ENCODE assay signal across 21 cellular contexts in the genomic region with DNA sequence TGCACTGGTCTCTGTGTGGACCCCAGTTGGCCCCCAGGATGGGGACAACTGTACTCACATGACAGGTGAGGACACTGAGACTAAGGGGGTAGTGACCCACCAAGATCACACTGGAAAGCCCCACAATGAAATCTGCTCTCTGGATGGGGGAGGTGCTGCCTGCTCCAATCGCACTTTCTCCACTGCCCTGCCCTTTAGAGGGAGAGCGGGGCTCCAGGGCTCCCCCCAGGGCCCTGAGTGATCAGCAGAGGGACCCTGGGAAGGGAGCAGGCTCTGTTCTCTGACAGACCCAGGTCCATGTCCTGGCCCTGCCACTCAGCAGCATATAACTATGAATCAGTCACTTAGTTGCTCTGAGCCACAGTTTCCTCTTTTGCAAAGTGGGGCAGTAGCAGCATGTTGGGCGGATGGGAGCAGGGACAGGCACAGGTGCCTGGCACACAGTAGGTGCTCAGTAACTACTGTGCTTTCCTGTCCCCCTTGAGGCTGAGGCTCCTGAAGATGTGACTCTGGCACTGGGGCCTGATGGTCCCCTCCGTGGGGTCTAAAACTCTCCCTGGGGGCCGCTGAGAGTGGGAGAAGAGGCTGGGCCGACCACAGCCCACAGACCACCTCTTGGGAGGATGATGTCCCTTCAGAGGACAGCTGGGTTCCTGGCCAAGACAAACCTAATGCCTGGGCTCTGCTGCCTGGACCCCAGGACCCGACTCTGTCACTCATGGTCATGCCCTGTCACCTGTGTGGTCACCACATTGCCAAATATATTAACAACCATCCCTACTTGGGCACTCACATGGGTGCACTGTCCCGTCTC.
"Had no signal": no experiment of that assay in that cellular context is flagged by ENCODE, and none has a peak within 500 bp of the region (broad histone marks: within the 10 kb centered on the region; RNA-seq: fewer than 3 reads in every experiment).

No MANE protein-coding gene starts in this region.

- H3K27ac Mint-ChIP-seq: activated CD4-positive, alpha-beta memory T cell treated with anti-CD3 and anti-CD28 coated beads for 36 hours; activated CD4-positive, alpha-beta T cell treated with anti-CD3 and anti-CD28 coated beads, Interleukin-2, amount 10 ng/mL, durations not matched to agents 24 days and 14 days; activated naive CD8-positive, alpha-beta T cell; activated T-cell treated with anti-CD3 and anti-CD28 coated beads, Interleukin-2, amount 50 U/mL, for 24 hours; activated T-helper 17 cell treated with anti-CD3 and anti-CD28 coated beads, Interleukin-2, amount 50 U/mL, for 72 hours; mesothelial cell of epicardium; naive B cell; stimulated activated naive CD8-positive, alpha-beta T cell treated with anti-CD3 and anti-CD28 coated beads, Interleukin-15, Interleukin-2, amounts not matched to agents 100 ng/mL and 50 ng/mL, for 24 hours; type B pancreatic cell had no signal

- H3K4me1 Mint-ChIP-seq: activated CD4-positive, alpha-beta T cell treated with anti-CD3 and anti-CD28 coated beads, Interleukin-2, amount 10 ng/mL, durations not matched to agents 24 days and 14 days; activated T-helper 17 cell treated with anti-CD3 and anti-CD28 coated beads, Interleukin-2, amount 50 U/mL, for 72 hours; mesothelial cell of epicardium; naive B cell had no signal

- H3K27me3 Mint-ChIP-seq: stimulated activated naive CD8-positive, alpha-beta T cell treated with anti-CD3 and anti-CD28 coated beads, Interleukin-15, Interleukin-2, amounts not matched to agents 100 ng/mL and 50 ng/mL, for 24 hours had no signal

- DNase-seq: activated CD4-positive, alpha-beta memory T cell treated with anti-CD3 and anti-CD28 coated beads for 36 hours; activated CD4-positive, alpha-beta T cell treated with anti-CD3 and anti-CD28 coated beads, Interleukin-2, amount 10 ng/mL, durations not matched to agents 24 days and 14 days; activated CD4-positive, CD25-positive, alpha-beta regulatory T cell treated with anti-CD3 and anti-CD28 coated beads, Interleukin-2, amount 50 U/mL, for 72 hours; activated CD8-positive, alpha-beta memory T cell treated with anti-CD3 and anti-CD28 coated beads, Interleukin-2, amount 50 U/mL, for 48 hours; activated naive CD4-positive, alpha-beta T cell treated with Interleukin-2 at 50 U/mL for 16 hours; activated T-cell treated with anti-CD3 and anti-CD28 coated beads, Interleukin-2, amount 50 U/mL, for 24 hours; anterior cingulate cortex; cerebellar nuclear complex; dorsolateral prefrontal cortex; effector memory CD4-positive, alpha-beta T cell; erythroblast; islet precursor cell; naive B cell; occipital lobe; right cardiac atrium had no signal

- ATAC-seq: activated T-helper 17 cell treated with anti-CD3 and anti-CD28 coated beads, Interleukin-2, amount 50 U/mL, for 72 hours; gastroesophageal sphincter; right cardiac atrium had no signal

- H3K4me3 Mint-ChIP-seq: activated CD4-positive, alpha-beta memory T cell treated with anti-CD3 and anti-CD28 coated beads for 36 hours; activated CD4-positive, alpha-beta T cell treated with anti-CD3 and anti-CD28 coated beads, Interleukin-2, amount 10 ng/mL, durations not matched to agents 24 days and 14 days; activated naive CD8-positive, alpha-beta T cell; activated T-cell treated with anti-CD3 and anti-CD28 coated beads, Interleukin-2, amount 50 U/mL, for 24 hours; activated T-helper 17 cell treated with anti-CD3 and anti-CD28 coated beads, Interleukin-2, amount 50 U/mL, for 72 hours; mesothelial cell of epicardium; stimulated activated naive CD8-positive, alpha-beta T cell treated with anti-CD3 and anti-CD28 coated beads, Interleukin-15, Interleukin-2, amounts not matched to agents 100 ng/mL and 50 ng/mL, for 24 hours; type B pancreatic cell had no signal

- H3K9me3 Mint-ChIP-seq: activated CD4-positive, alpha-beta T cell treated with anti-CD3 and anti-CD28 coated beads, Interleukin-2, amount 10 ng/mL, durations not matched to agents 24 days and 14 days; activated T-cell treated with anti-CD3 and anti-CD28 coated beads, Interleukin-2, amount 50 U/mL, for 24 hours; activated T-helper 17 cell treated with anti-CD3 and anti-CD28 coated beads, Interleukin-2, amount 50 U/mL, for 72 hours; stimulated activated naive CD8-positive, alpha-beta T cell treated with anti-CD3 and anti-CD28 coated beads, Interleukin-15, Interleukin-2, amounts not matched to agents 100 ng/mL and 50 ng/mL, for 24 hours; type B pancreatic cell had no signal

- H3K36me3 Mint-ChIP-seq: activated CD4-positive, alpha-beta memory T cell treated with anti-CD3 and anti-CD28 coated beads for 36 hours; activated naive CD8-positive, alpha-beta T cell; mesothelial cell of epicardium; type B pancreatic cell had no signal
